In the genomic region with DNA sequence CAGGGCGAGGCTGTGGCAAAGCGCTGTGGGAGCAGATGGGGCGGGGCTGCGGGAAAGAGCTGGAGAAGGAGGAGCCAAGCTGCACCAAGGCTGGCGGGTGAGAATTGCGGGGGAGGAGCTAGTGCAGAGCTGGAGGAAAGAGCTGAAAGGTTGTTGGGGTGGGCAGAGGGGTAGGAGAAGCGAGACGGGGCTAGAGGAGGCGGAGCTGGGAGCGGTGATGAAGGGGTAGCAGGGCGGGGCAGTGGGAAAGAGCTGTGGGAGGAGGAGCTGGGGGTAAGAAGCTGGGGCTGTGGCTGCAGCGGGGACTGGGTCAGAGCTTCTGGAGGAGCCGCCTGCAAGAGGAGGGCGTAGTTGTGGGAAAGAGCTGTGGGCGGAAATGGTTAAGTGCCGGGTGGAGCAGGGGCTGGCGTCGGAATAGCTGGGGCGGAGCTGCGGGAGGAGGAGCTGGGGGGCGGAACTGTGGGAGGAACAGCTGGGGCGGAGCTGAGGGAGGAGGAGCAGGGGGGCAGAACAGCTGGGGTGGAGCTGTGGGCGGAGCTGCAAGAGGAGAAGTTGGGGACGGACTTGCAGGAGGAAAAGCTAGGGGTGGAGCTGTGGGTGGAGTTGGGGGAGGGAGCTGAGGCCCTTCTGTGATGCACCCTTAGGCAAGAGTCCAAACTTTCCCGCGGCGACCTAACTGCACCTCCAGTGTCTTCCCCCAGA, we compare ENCODE assay signal across 8 cellular contexts. TPM values are rescaled to one million over a fixed set of nuclear protein-coding genes. Genes with fewer than 3 reads are reported as not detected.
DNase-seq lines count a peak whose midpoint lies in the region; ATAC-seq and TF ChIP-seq lines count a peak whose summit lies in the region.

No MANE protein-coding gene starts in this region.

- H3K27ac Mint-ChIP-seq in WTC11: peak overlapping the region; percentile 93

- H3K9me3 Mint-ChIP-seq in WTC11: no peaks in the 10 kb centered on the region

- no peaks in the 10 kb centered on the region for H3K36me3 Mint-ChIP-seq in WTC11

- H3K27ac ChIP-seq in caudate nucleus (ENCODE audit: low read depth, low read length): peak overlapping the region; percentile 94

- peak; percentile 55 for TF ChIP-seq CTCF in AG09319 (IDR thresholded peaks at IDR 0.05; ENCODE audit: low read depth, low read length)
- no peak for TF ChIP-seq CTCF in WTC11 (IDR thresholded peaks at IDR 0.05)

- H3K4me1 Mint-ChIP-seq in WTC11: 0 out of 2 replicates have a peak, but pooled peaks cover 2% of the 10 kb centered on the region

- H3K27me3 Mint-ChIP-seq in WTC11 (ENCODE audit: low read depth): no peaks in the 10 kb centered on the region

- ATAC-seq in GM18909 (IDR thresholded peaks at IDR 0.05; ENCODE audit: poor library complexity, unreplicated experiment) (peak; percentile 55), HG03159 (IDR thresholded peaks at IDR 0.05; ENCODE audit: unreplicated experiment) (peak; percentile 39), WTC11 (peak; percentile 62)

- peak overlapping the region; percentile 78 for H3K4me3 Mint-ChIP-seq in WTC11

- CTCF ChIA-PET in WTC11 (lab: Charles Lee): interaction anchor here (0.6 to 3.7 kb wide), 13 partner anchors 8 to 832 kb away, joined by 3 to 22 read pairs (median 7); a partner anchor contains a TSS

- DNase-seq in AG09319 (ENCODE audit: extremely low read depth, low read depth): peak; percentile 97
- peak; percentile 93 for DNase-seq in NCI-H2227 (lab: John Stamatoyannopoulos, UW; ENCODE audit: unreplicated experiment)
- DNase-seq in WTC11 (ENCODE audit: low spot score): peak; percentile 91
- DNase-seq in caudate nucleus (lab: John Stamatoyannopoulos, UW): peak in 60 of 61 donors; percentile 47 to 98 (median 88)
- DNase-seq in inferior parietal cortex (ENCODE audit: extremely low spot score): peak; percentile 67
- peak; percentile 91 for DNase-seq in smooth muscle cell of the brain vasculature (ENCODE audit: low read depth, low spot score)

- POLR2A ChIA-PET in WTC11 (lab: Charles Lee): interaction anchor here (1.1 to 1.9 kb wide), 4 partner anchors 103 to 628 kb away, joined by 4 to 6 read pairs (median 6); a partner anchor contains a TSS

TF ChIP-seq in WTC11, 78 proteins besides CTCF, POLR2A, EP300 and RAD21:
- TF ChIP-seq NR2C2 (CRISPR knock-in tag; IDR thresholded peaks at IDR 0.05) (no peak), NR3C1 (CRISPR knock-in tag; conservative IDR thresholded peaks at IDR 0.05; ENCODE audit: low read depth) (no peak), GABPB1 (CRISPR knock-in tag; IDR thresholded peaks at IDR 0.05) (no peak), JAZF1 (CRISPR knock-in tag; IDR thresholded peaks at IDR 0.05) (no peak), CREB1 (CRISPR knock-in tag; IDR thresholded peaks at IDR 0.05) (no peak), SMAD4 (CRISPR knock-in tag; IDR thresholded peaks at IDR 0.05) (no peak), KAT7 (CRISPR knock-in tag; IDR thresholded peaks at IDR 0.05; ENCODE audit: borderline replicate concordance) (no peak), JUN (CRISPR knock-in tag; IDR thresholded peaks at IDR 0.05) (no peak), RELA (CRISPR knock-in tag; IDR thresholded peaks at IDR 0.05; ENCODE audit: borderline replicate concordance) (no peak), ZNF138 (CRISPR knock-in tag; conservative IDR thresholded peaks at IDR 0.05) (no peak), GTF2I (CRISPR knock-in tag; conservative IDR thresholded peaks at IDR 0.05) (no peak)
- TF ChIP-seq, protein P1, sequence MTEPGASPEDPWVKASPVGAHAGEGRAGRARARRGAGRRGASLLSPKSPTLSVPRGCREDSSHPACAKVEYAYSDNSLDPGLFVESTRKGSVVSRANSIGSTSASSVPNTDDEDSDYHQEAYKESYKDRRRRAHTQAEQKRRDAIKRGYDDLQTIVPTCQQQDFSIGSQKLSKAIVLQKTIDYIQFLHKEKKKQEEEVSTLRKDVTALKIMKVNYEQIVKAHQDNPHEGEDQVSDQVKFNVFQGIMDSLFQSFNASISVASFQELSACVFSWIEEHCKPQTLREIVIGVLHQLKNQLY (CRISPR knock-in tag; IDR thresholded peaks at IDR 0.05): no peak
- TF ChIP-seq, protein P2, sequence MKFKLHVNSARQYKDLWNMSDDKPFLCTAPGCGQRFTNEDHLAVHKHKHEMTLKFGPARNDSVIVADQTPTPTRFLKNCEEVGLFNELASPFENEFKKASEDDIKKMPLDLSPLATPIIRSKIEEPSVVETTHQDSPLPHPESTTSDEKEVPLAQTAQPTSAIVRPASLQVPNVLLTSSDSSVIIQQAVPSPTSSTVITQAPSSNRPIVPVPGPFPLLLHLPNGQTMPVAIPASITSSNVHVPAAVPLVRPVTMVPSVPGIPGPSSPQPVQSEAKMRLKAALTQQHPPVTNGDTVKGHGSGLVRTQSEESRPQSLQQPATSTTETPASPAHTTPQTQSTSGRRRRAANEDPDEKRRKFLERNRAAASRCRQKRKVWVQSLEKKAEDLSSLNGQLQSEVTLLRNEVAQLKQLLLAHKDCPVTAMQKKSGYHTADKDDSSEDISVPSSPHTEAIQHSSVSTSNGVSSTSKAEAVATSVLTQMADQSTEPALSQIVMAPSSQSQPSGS (CRISPR knock-in tag; IDR thresholded peaks at IDR 0.05; ENCODE audit: borderline replicate concordance, low read depth): no peak
- TF ChIP-seq, protein P3, sequence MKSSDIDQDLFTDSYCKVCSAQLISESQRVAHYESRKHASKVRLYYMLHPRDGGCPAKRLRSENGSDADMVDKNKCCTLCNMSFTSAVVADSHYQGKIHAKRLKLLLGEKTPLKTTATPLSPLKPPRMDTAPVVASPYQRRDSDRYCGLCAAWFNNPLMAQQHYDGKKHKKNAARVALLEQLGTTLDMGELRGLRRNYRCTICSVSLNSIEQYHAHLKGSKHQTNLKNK (CRISPR knock-in tag; IDR thresholded peaks at IDR 0.05): no peak
- TF ChIP-seq, protein P4, sequence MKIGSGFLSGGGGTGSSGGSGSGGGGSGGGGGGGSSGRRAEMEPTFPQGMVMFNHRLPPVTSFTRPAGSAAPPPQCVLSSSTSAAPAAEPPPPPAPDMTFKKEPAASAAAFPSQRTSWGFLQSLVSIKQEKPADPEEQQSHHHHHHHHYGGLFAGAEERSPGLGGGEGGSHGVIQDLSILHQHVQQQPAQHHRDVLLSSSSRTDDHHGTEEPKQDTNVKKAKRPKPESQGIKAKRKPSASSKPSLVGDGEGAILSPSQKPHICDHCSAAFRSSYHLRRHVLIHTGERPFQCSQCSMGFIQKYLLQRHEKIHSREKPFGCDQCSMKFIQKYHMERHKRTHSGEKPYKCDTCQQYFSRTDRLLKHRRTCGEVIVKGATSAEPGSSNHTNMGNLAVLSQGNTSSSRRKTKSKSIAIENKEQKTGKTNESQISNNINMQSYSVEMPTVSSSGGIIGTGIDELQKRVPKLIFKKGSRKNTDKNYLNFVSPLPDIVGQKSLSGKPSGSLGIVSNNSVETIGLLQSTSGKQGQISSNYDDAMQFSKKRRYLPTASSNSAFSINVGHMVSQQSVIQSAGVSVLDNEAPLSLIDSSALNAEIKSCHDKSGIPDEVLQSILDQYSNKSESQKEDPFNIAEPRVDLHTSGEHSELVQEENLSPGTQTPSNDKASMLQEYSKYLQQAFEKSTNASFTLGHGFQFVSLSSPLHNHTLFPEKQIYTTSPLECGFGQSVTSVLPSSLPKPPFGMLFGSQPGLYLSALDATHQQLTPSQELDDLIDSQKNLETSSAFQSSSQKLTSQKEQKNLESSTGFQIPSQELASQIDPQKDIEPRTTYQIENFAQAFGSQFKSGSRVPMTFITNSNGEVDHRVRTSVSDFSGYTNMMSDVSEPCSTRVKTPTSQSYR (CRISPR knock-in tag; IDR thresholded peaks at IDR 0.05): no peak
- TF ChIP-seq, protein P5, sequence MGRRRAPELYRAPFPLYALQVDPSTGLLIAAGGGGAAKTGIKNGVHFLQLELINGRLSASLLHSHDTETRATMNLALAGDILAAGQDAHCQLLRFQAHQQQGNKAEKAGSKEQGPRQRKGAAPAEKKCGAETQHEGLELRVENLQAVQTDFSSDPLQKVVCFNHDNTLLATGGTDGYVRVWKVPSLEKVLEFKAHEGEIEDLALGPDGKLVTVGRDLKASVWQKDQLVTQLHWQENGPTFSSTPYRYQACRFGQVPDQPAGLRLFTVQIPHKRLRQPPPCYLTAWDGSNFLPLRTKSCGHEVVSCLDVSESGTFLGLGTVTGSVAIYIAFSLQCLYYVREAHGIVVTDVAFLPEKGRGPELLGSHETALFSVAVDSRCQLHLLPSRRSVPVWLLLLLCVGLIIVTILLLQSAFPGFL (CRISPR knock-in tag; IDR thresholded peaks at IDR 0.05; ENCODE audit: borderline replicate concordance): no peak
- TF ChIP-seq, protein P6, sequence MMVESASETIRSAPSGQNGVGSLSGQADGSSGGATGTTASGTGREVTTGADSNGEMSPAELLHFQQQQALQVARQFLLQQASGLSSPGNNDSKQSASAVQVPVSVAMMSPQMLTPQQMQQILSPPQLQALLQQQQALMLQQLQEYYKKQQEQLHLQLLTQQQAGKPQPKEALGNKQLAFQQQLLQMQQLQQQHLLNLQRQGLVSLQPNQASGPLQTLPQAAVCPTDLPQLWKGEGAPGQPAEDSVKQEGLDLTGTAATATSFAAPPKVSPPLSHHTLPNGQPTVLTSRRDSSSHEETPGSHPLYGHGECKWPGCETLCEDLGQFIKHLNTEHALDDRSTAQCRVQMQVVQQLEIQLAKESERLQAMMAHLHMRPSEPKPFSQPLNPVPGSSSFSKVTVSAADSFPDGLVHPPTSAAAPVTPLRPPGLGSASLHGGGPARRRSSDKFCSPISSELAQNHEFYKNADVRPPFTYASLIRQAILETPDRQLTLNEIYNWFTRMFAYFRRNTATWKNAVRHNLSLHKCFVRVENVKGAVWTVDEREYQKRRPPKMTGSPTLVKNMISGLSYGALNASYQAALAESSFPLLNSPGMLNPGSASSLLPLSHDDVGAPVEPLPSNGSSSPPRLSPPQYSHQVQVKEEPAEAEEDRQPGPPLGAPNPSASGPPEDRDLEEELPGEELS (CRISPR knock-in tag; IDR thresholded peaks at IDR 0.05): no peak
- TF ChIP-seq, protein P7, sequence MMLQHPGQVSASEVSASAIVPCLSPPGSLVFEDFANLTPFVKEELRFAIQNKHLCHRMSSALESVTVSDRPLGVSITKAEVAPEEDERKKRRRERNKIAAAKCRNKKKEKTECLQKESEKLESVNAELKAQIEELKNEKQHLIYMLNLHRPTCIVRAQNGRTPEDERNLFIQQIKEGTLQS (CRISPR knock-in tag; conservative IDR thresholded peaks at IDR 0.05): no peak

RNA-seq across cellular contexts. Expression of a gene that starts 1.9 kb away (rescaled TPM):
- total RNA-seq in WTC11 (2021): 30.5 to 41.2 TPM (median 31.5 TPM) in 3 replicates

RNA-seq across cellular contexts. Expression of a gene that starts 10.8 kb away (rescaled TPM):
- not detected in 3 replicates for total RNA-seq in WTC11 (2021)

RNA-seq across cellular contexts. Expression of a gene that starts 59.2 kb away (rescaled TPM):
- not detected in 3 replicates for total RNA-seq in WTC11 (2021)

Comparison
In these comparisons a context has a peak if more than half of its experiments do, and no peak if none do; other contexts are left out.
1. Peak in every context shown above with its lines: DNase-seq, ATAC-seq and H3K27ac ChIP-seq.